ENCODE assay signal across 32 cellular contexts in genomic region chr5:161783297-161783696, GRCh38.
"Had no signal": no experiment of that assay in that cellular context is flagged by ENCODE, and none has a peak within 500 bp of the region (broad histone marks: within the 10 kb centered on the region; RNA-seq: fewer than 3 reads in every experiment).

No MANE protein-coding gene starts in this region.

- H3K9ac ChIP-seq: parathyroid adenoma had no signal

- ATAC-seq: naive thymus-derived CD8-positive, alpha-beta T cell; natural killer cell treated with Interleukin-12 subunit alpha and Interleukin-12 subunit beta and Interleukin-15 and Interleukin-18, amount 100 ng/mL, for 72 hours; psoas muscle; right cardiac atrium; sciatic nerve; stimulated activated memory B cell treated with anti-CD40 and anti-IgM and Interleukin-4, amounts not matched to agents 10 μg/mL and 1 μg/mL and 100 μg/mL, for 72 hours; stimulated activated naive CD8-positive, alpha-beta T cell treated with anti-CD3 and anti-CD28 coated beads, Interleukin-15, amount 100 ng/mL, for 72 hours; stimulated activated naive CD8-positive, alpha-beta T cell treated with anti-CD3 and anti-CD28 coated beads, Interleukin-15, Interleukin-2, amounts not matched to agents 100 U/mL and 50 U/mL, for 24 hours; upper lobe of right lung had no signal

- H3K4me2 ChIP-seq: smooth muscle cell had no signal

- H3K9me3 ChIP-seq: neutrophil, psoas muscle, suprapubic skin, testis, tibial artery, transverse colon, upper lobe of right lung, vagina had no signal

- H3K9me3 Mint-ChIP-seq: nephron progenitor cell, neural crest cell, type B pancreatic cell had no signal

- H3K27ac ChIP-seq: neutrophil, parathyroid adenoma, psoas muscle, skin epidermis, spleen, suprapubic skin, testis, tibial artery, transverse colon, upper lobe of right lung, vagina had no signal

- H3K4me1 ChIP-seq: parathyroid adenoma, psoas muscle, spleen, suprapubic skin, testis, tibial artery, transverse colon, upper lobe of right lung, vagina had no signal

- H3K4me3 Mint-ChIP-seq: naive thymus-derived CD8-positive, alpha-beta T cell; natural killer cell treated with Interleukin-12 subunit alpha and Interleukin-12 subunit beta and Interleukin-15 and Interleukin-18, amount 100 ng/mL, for 72 hours; nephron progenitor cell; neural crest cell; stimulated activated memory B cell treated with anti-CD40 and anti-IgM and Interleukin-4, amounts not matched to agents 10 μg/mL and 1 μg/mL and 100 μg/mL, for 72 hours; stimulated activated naive CD8-positive, alpha-beta T cell treated with anti-CD3 and anti-CD28 coated beads, Interleukin-15, amount 100 ng/mL, for 72 hours; type B pancreatic cell had no signal

- H3K27ac Mint-ChIP-seq: naive thymus-derived CD8-positive, alpha-beta T cell; natural killer cell treated with Interleukin-12 subunit alpha and Interleukin-12 subunit beta and Interleukin-15 and Interleukin-18, amount 100 ng/mL, for 72 hours; nephron progenitor cell; progenitor cell of endocrine pancreas; stimulated activated memory B cell treated with anti-CD40 and anti-IgM and Interleukin-4, amounts not matched to agents 10 μg/mL and 1 μg/mL and 100 μg/mL, for 72 hours; stimulated activated naive CD8-positive, alpha-beta T cell treated with anti-CD3 and anti-CD28 coated beads, Interleukin-15, amount 100 ng/mL, for 72 hours; type B pancreatic cell had no signal

- H3K27me3 Mint-ChIP-seq: naive thymus-derived CD8-positive, alpha-beta T cell; natural killer cell treated with Interleukin-12 subunit alpha and Interleukin-12 subunit beta and Interleukin-15 and Interleukin-18, amount 100 ng/mL, for 72 hours; progenitor cell of endocrine pancreas; stimulated activated memory B cell treated with anti-CD40 and anti-IgM and Interleukin-4, amounts not matched to agents 10 μg/mL and 1 μg/mL and 100 μg/mL, for 72 hours; stimulated activated naive CD8-positive, alpha-beta T cell treated with anti-CD3 and anti-CD28 coated beads, Interleukin-15, amount 100 ng/mL, for 72 hours; type B pancreatic cell had no signal

- H3K79me2 ChIP-seq: parathyroid adenoma had no signal

- H3K36me3 Mint-ChIP-seq: naive thymus-derived CD8-positive, alpha-beta T cell; stimulated activated memory B cell treated with anti-CD40 and anti-IgM and Interleukin-4, amounts not matched to agents 10 μg/mL and 1 μg/mL and 100 μg/mL, for 72 hours; type B pancreatic cell had no signal

- H3K4me3 ChIP-seq: psoas muscle, skin epidermis, smooth muscle cell, spleen, suprapubic skin, testis, tibial artery, transverse colon, upper lobe of right lung, vagina had no signal

- H2AFZ ChIP-seq: parathyroid adenoma had no signal

- H3K4me1 Mint-ChIP-seq: naive thymus-derived CD8-positive, alpha-beta T cell; nephron progenitor cell; neural crest cell; stimulated activated memory B cell treated with anti-CD40 and anti-IgM and Interleukin-4, amounts not matched to agents 10 μg/mL and 1 μg/mL and 100 μg/mL, for 72 hours; stimulated activated naive CD8-positive, alpha-beta T cell treated with anti-CD3 and anti-CD28 coated beads, Interleukin-15, amount 100 ng/mL, for 72 hours had no signal

- H3K36me3 ChIP-seq: neutrophil, spleen, suprapubic skin, tibial artery, transverse colon, upper lobe of right lung, vagina had no signal

- H3K27me3 ChIP-seq: neutrophil, spleen, suprapubic skin, testis, tibial artery, transverse colon, upper lobe of right lung, vagina had no signal

- DNase-seq: naive thymus-derived CD8-positive, alpha-beta T cell; nephron progenitor cell; nucleus accumbens; posterior cingulate gyrus; psoas muscle; right cardiac atrium; spleen; stimulated activated CD4-positive, alpha-beta T cell treated with anti-CD3 and anti-CD28 coated beads, Interleukin-12 subunit alpha, Interleukin-12 subunit beta, amount 100 ng/mL, for 4 hours; stimulated activated CD4-positive, alpha-beta T cell treated with anti-CD3 and anti-CD28 coated beads, Interleukin-1b, Interleukin-23, amount 100 ng/mL, for 48 hours; stimulated activated CD4-positive, alpha-beta T cell treated with anti-CD3 and anti-CD28 coated beads, Interleukin-4, amount 100 ng/mL, for 1 hour; stimulated activated CD4-positive, alpha-beta T cell treated with anti-CD3 and anti-CD28 coated beads, Interleukin-4, amount 100 ng/mL, for 4 hours; stimulated activated CD8-positive, alpha-beta memory T cell treated with anti-CD3 and anti-CD28 coated beads, Interleukin-4, amount 100 ng/mL, for 48 hours; stimulated activated naive CD4-positive, alpha-beta T cell; stimulated activated naive CD8-positive, alpha-beta T cell treated with anti-CD3 and anti-CD28 coated beads, Interleukin-15, amount 100 ng/mL, for 72 hours; stimulated activated naive CD8-positive, alpha-beta T cell treated with anti-CD3 and anti-CD28 coated beads, Interleukin-15, Interleukin-2, amounts not matched to agents 100 U/mL and 50 U/mL, for 24 hours; substantia nigra; testis; tibial artery; transverse colon; upper lobe of right lung had no signal
